In genomic region chr19:48468806-48469055, GRCh38 we compare ENCODE assay signal across 8 cellular contexts. TPM values are rescaled to one million over a fixed set of nuclear protein-coding genes. Genes with fewer than 3 reads are reported as not detected.
DNase-seq lines count a peak whose midpoint lies in the region; ATAC-seq and TF ChIP-seq lines count a peak whose summit lies in the region.

No MANE protein-coding gene starts in this region.

- H3K27ac ChIP-seq in 22Rv1: peak overlapping the region; percentile 97
- H3K27ac ChIP-seq in HEK293 (ENCODE audit: extremely low read depth, low read depth, low read length): peak overlapping the region; percentile 49; the same call in 1 of the 2 replicates

- CTCF ChIA-PET in HEK293 (lab: Yijun Ruan, JAX) (interaction anchor here (2.6 kb wide), 1 partner anchor 78 kb away, joined by 8 read pairs; the partner anchor contains the start of gene KDELR1), MCF 10A (lab: Yijun Ruan, JAX) (no interaction called here)

- H3K9me3 ChIP-seq in HEK293 (ENCODE audit: control insufficient read depth, insufficient read depth, low read depth, low read length) (no peaks in the 10 kb centered on the region), mononuclear cell (ENCODE audit: low read depth, low read length) (no peaks in the 10 kb centered on the region)

- H3K9me3 Mint-ChIP-seq in MCF 10A (ENCODE audit: unreplicated experiment): no peaks in the 10 kb centered on the region

- POLR2A ChIA-PET in HEK293 (lab: Yijun Ruan, JAX) (interaction anchor here (1.1 kb wide), 1 partner anchor 54 kb away, joined by 5 read pairs; no protein-coding TSS in a partner anchor), MCF 10A (lab: Yijun Ruan, JAX) (no interaction called here)

- DNase-seq in MCF 10A (ENCODE audit: unreplicated experiment): no peak
- DNase-seq in SHP77 treated with DMSO at 0.1 percent for 48 hours (lab: John Stamatoyannopoulos, UW): no peak
- DNase-seq in NCI-H526 (lab: John Stamatoyannopoulos, UW): no peak
- no peak for DNase-seq in NK-92 (lab: John Stamatoyannopoulos, UW; ENCODE audit: unreplicated experiment)

- H3K27ac Mint-ChIP-seq in MCF 10A (ENCODE audit: low read depth, unreplicated experiment): peak overlapping the region; percentile 97

- ATAC-seq in HG03095 (IDR thresholded peaks at IDR 0.05; ENCODE audit: unreplicated experiment): no peak

- peaks cover 12% of the 10 kb centered on the region for H3K4me1 Mint-ChIP-seq in MCF 10A (ENCODE audit: insufficient read depth, unreplicated experiment)

- intact Hi-C loops in MCF 10A (cut with micrococcal nuclease): loop anchor here (1.0 to 2.0 kb wide), 2 partner anchors 20 to 24 kb away; partner anchors contain the start of gene GRWD1

- H3K4me3 ChIP-seq in HEK293 (ENCODE audit: low read depth, low read length) (peak overlapping the region; percentile 30), mononuclear cell (ENCODE audit: low read length) (peak overlapping the region; percentile 23)

- H3K4me1 ChIP-seq in HEK293 (ENCODE audit: control insufficient read depth, insufficient read depth, low read length) (peaks cover 11% of the 10 kb centered on the region), mononuclear cell (ENCODE audit: insufficient read depth, low read length) (peaks cover 20% of the 10 kb centered on the region)

- TF ChIP-seq CTCF in 22Rv1 (IDR thresholded peaks at IDR 0.05): no peak
- TF ChIP-seq CTCF in HEK293 (tag by site-specific recombination; IDR thresholded peaks at IDR 0.05): no peak
- no peak for TF ChIP-seq CTCF in MCF 10A (IDR thresholded peaks at IDR 0.05; ENCODE audit: unreplicated experiment)

- H3K27me3 Mint-ChIP-seq in MCF 10A (ENCODE audit: insufficient read depth, unreplicated experiment): no peaks in the 10 kb centered on the region

- no TSS peak for BruUV-seq in MCF 10A (replicated peaks; lab: Mats Ljungman, UMichigan)

- peaks cover 46% of the 10 kb centered on the region for H3K36me3 Mint-ChIP-seq in MCF 10A (ENCODE audit: insufficient read depth, unreplicated experiment)

- no peaks in the 10 kb centered on the region for H3K27me3 ChIP-seq in mononuclear cell (ENCODE audit: insufficient read depth, low read length)

- H3K36me3 ChIP-seq in HEK293 (ENCODE audit: control insufficient read depth in 2 of 2, insufficient read depth in 1 of 2, low read length in 2 of 2): peaks cover 19 to 35% of the 10 kb centered on the region in 2 experiments

- H3K4me3 Mint-ChIP-seq in MCF 10A (ENCODE audit: unreplicated experiment): peak overlapping the region; percentile 77

TF ChIP-seq in HEK293, 187 proteins besides CTCF, POLR2A, EP300 and RAD21:
- TF ChIP-seq ZNF132 (tag by site-specific recombination; IDR thresholded peaks at IDR 0.05; ENCODE audit: borderline replicate concordance): no peak
- no peak for TF ChIP-seq PRDM2 (tag by site-specific recombination; IDR thresholded peaks at IDR 0.05; ENCODE audit: borderline replicate concordance)
- TF ChIP-seq KLF9 (tag by site-specific recombination; IDR thresholded peaks at IDR 0.05; ENCODE audit: low read depth): no peak; the same call in 1 of the 2 replicates
- no peak for TF ChIP-seq ZNF621 (tag by site-specific recombination; IDR thresholded peaks at IDR 0.05)
- TF ChIP-seq ZNF16 (tag by site-specific recombination; IDR thresholded peaks at IDR 0.05; ENCODE audit: low read depth): no peak
- TF ChIP-seq, protein P1, sequence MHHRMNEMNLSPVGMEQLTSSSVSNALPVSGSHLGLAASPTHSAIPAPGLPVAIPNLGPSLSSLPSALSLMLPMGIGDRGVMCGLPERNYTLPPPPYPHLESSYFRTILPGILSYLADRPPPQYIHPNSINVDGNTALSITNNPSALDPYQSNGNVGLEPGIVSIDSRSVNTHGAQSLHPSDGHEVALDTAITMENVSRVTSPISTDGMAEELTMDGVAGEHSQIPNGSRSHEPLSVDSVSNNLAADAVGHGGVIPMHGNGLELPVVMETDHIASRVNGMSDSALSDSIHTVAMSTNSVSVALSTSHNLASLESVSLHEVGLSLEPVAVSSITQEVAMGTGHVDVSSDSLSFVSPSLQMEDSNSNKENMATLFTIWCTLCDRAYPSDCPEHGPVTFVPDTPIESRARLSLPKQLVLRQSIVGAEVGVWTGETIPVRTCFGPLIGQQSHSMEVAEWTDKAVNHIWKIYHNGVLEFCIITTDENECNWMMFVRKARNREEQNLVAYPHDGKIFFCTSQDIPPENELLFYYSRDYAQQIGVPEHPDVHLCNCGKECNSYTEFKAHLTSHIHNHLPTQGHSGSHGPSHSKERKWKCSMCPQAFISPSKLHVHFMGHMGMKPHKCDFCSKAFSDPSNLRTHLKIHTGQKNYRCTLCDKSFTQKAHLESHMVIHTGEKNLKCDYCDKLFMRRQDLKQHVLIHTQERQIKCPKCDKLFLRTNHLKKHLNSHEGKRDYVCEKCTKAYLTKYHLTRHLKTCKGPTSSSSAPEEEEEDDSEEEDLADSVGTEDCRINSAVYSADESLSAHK (tag by site-specific recombination; IDR thresholded peaks at IDR 0.05): no peak
- TF ChIP-seq ZNF501 (tag by site-specific recombination; IDR thresholded peaks at IDR 0.05): no peak
- TF ChIP-seq, protein P2, sequence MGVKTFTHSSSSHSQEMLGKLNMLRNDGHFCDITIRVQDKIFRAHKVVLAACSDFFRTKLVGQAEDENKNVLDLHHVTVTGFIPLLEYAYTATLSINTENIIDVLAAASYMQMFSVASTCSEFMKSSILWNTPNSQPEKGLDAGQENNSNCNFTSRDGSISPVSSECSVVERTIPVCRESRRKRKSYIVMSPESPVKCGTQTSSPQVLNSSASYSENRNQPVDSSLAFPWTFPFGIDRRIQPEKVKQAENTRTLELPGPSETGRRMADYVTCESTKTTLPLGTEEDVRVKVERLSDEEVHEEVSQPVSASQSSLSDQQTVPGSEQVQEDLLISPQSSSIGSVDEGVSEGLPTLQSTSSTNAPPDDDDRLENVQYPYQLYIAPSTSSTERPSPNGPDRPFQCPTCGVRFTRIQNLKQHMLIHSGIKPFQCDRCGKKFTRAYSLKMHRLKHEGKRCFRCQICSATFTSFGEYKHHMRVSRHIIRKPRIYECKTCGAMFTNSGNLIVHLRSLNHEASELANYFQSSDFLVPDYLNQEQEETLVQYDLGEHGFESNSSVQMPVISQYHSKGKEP (tag by site-specific recombination; IDR thresholded peaks at IDR 0.05): no peak
- no peak for TF ChIP-seq RBAK (tag by site-specific recombination; IDR thresholded peaks at IDR 0.05)
- TF ChIP-seq ZNF48 (tag by site-specific recombination; IDR thresholded peaks at IDR 0.05): no peak
- no peak for TF ChIP-seq ZNF473 (tag by site-specific recombination; IDR thresholded peaks at IDR 0.05)
TF ChIP-seq in HEK293: peak in this region for 0.

RNA-seq across cellular contexts. Expression of gene CYTH2, which starts 0.4 kb away (rescaled TPM):
- total RNA-seq in MCF 10A (2022): 70.3 and 72.2 TPM in 2 replicates
- total RNA-seq in mononuclear cell: 14.9 TPM

RNA-seq across cellular contexts. Expression of gene KCNJ14, which starts 13.4 kb away (rescaled TPM):
- total RNA-seq in MCF 10A (2022) (1.6 and 2.7 TPM in 2 replicates), mononuclear cell (1.7 TPM)

RNA-seq across cellular contexts. Expression of gene GRWD1, which starts 22.9 kb away (rescaled TPM):
- 45.1 and 55.8 TPM in 2 replicates for total RNA-seq in MCF 10A (2022)
- 15.2 TPM for total RNA-seq in mononuclear cell

RNA-seq across cellular contexts. Expression of gene LMTK3, which starts 42.9 kb away (rescaled TPM):
- total RNA-seq in MCF 10A (2022): 0.37 and 0.47 TPM in 2 replicates
- total RNA-seq in mononuclear cell: 1.5 TPM
